Comparison of ENCODE assay signal across 8 cellular contexts in the genomic region with DNA sequence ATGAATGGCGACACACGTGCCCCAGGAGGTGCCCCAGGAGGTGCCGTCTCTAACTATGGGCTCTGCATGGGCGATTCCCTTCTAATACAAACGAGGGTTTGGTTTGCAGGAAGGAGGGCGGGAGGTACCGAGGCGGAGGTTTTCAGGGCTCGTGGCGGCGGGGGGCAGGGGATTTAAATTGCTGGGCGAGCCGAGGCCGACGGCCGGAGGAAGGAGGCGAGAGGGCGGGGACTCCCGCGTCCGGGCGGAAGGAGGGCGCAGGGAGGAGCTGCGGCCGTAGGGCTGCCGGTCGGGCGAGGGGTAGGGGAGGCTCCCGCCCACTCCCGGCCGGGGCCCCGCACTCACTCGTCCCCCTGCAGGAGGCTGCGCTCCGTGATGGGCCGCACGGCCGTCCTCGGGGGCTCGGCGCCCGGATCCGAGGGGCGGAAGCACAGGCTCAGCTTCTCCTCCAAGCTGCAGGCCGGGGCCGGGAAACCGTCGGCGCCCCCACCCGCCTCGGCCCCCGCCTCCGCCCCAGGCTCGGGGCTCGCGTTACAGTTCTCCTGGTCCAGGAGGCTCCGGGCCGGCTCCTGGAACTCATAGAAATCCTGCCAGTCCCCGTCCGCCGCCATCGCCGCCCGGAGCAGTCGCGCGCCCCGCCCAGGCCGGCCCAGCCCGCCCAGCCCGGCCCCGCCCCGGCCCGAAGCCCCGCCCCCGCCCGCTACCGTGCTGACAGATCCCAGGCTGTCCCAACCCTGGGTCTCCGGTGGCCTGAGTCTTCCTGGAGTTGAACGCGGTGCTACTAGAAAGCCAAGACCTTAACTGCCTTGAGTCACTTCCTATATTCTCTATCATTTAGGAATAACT. TPM values are rescaled to one million over a fixed set of nuclear protein-coding genes. Genes with fewer than 3 reads are reported as not detected.
DNase-seq lines count a peak whose midpoint lies in the region; ATAC-seq and TF ChIP-seq lines count a peak whose summit lies in the region.

A gene with protein sequence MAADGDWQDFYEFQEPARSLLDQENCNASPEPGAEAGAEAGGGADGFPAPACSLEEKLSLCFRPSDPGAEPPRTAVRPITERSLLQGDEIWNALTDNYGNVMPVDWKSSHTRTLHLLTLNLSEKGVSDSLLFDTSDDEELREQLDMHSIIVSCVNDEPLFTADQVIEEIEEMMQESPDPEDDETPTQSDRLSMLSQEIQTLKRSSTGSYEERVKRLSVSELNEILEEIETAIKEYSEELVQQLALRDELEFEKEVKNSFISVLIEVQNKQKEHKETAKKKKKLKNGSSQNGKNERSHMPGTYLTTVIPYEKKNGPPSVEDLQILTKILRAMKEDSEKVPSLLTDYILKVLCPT (minus strand): TSS at position 637 of the 846 bp plus-strand sequence. CDS start 26 bp downstream, at position 611.

- intact Hi-C loops in dorsolateral prefrontal cortex (cut with DNase I) = loop anchor here in 1 of 2 donors (5.0 kb wide), 1 partner anchor 240 kb away; a partner anchor contains a TSS

- under 1% methylated on average over 81 of the region's 81 CpGs for WGBS in liver

- CTCF ChIA-PET in BJ (lab: Yijun Ruan, JAX) = interaction anchor here (0.7 kb wide), 1 partner anchor 67 kb away, joined by 3 read pairs; no protein-coding TSS in a partner anchor

- H3K9me3 ChIP-seq in liver (ENCODE audit: control insufficient read depth in 4 of 4, low read length in 3 of 4) = no peaks in the 10 kb centered on the region

- ATAC-seq in HG03354 (IDR thresholded peaks at IDR 0.05; ENCODE audit: poor library complexity, severe bottlenecking, unreplicated experiment) = peak; percentile 99

- POLR2A ChIA-PET in BJ (lab: Charles Lee) = interaction anchor here (0.7 kb wide), 1 partner anchor 69 kb away, joined by 3 read pairs; no protein-coding TSS in a partner anchor

- peak within 1 kb of the TSS in 1 of 2 donors; percentile 5 for H3K9ac ChIP-seq in liver (ENCODE audit: low read depth in 1 of 2, low read length in 2 of 2)

- no peak for TF ChIP-seq CTCF in BJ (IDR thresholded peaks at IDR 0.05; ENCODE audit: insufficient read depth, low read depth, low read length)
- peak in 15 of 56 donors; percentile 5 to 37 (median 20) for TF ChIP-seq CTCF in dorsolateral prefrontal cortex (IDR thresholded peaks at IDR 0.05 in 54 of 56, conservative IDR thresholded peaks at IDR 0.05 in 2 of 56; ENCODE audit: low read depth in 1 of 56, partially characterized antibody in 56 of 56)
- no peak for TF ChIP-seq CTCF in liver (IDR thresholded peaks at IDR 0.05; ENCODE audit: low read depth, low read length, missing input control)

- H3K27me3 ChIP-seq in BJ (ENCODE audit: control insufficient read depth, insufficient read depth, low read length) = no peaks in the 10 kb centered on the region
- no peaks in the 10 kb centered on the region for H3K27me3 ChIP-seq in dorsolateral prefrontal cortex
- no peaks in the 10 kb centered on the region for H3K27me3 ChIP-seq in liver (ENCODE audit: control insufficient read depth in 4 of 4, insufficient read depth in 4 of 4, low read length in 3 of 4)

- peak in 1 of 2 donors; percentile 23 for TF ChIP-seq RAD21 in liver (IDR thresholded peaks at IDR 0.05)

- no peak for DNase-seq in BJ (ENCODE audit: low read depth)
- DNase-seq in NCI-H526 (lab: John Stamatoyannopoulos, UW) = peak; percentile 52 to 90
- DNase-seq in activated CD4-positive, alpha-beta T cell treated with anti-CD3 and anti-CD28 coated beads, Interleukin-2, amount 50 U/mL, for 48 hours = peak; percentile 72 to 78
- DNase-seq in dorsolateral prefrontal cortex = peak; percentile 34 to 80 (median 60)
- DNase-seq in stimulated activated CD4-positive, alpha-beta T cell treated with anti-CD3 and anti-CD28 coated beads, Interleukin-4, amount 100 ng/mL, for 48 hours (ENCODE audit: low read depth in 2 of 2) = peak; percentile 54 to 70

- TF ChIP-seq POLR2A in GM19099 (IDR thresholded peaks at IDR 0.05; ENCODE audit: extremely low read depth, insufficient read length, low read depth) = peak; percentile 67

- H3K36me3 ChIP-seq in BJ (ENCODE audit: control insufficient read depth, insufficient read depth, low read length) = peaks cover 3% of the 10 kb centered on the region; the same call in 1 of the 2 replicates
- no peaks in the 10 kb centered on the region for H3K36me3 ChIP-seq in liver (ENCODE audit: control insufficient read depth in 4 of 4, insufficient read depth in 3 of 4, low read depth in 1 of 4, low read length in 3 of 4)

- H3K27ac ChIP-seq in dorsolateral prefrontal cortex = peak within 1 kb of the TSS; percentile 54 to 98 (median 95)
- H3K27ac ChIP-seq in liver (ENCODE audit: low read depth in 1 of 2, low read length in 2 of 2) = peak within 1 kb of the TSS; percentile 57 to 75

- H3K4me3 ChIP-seq in BJ (ENCODE audit: low read depth, low read length) = peak within 1 kb of the TSS; percentile 87
- peak within 1 kb of the TSS; percentile 57 to 100 (median 97) for H3K4me3 ChIP-seq in dorsolateral prefrontal cortex
- H3K4me3 ChIP-seq in liver (ENCODE audit: low read depth in 1 of 3, low read length in 3 of 3) = peak within 1 kb of the TSS; percentile 66 to 99 (median 69)

- peaks cover 5 to 16% (median 7%) of the 10 kb centered on the region in 4 donors for H3K4me1 ChIP-seq in liver (ENCODE audit: control insufficient read depth in 4 of 4, insufficient read depth in 4 of 4, low read length in 3 of 4)

TF ChIP-seq in liver, 16 proteins besides CTCF, POLR2A, EP300 and RAD21:
- TF ChIP-seq NR2F2 (IDR thresholded peaks at IDR 0.05) (no peak), YY1 (IDR thresholded peaks at IDR 0.05) (peak; percentile 33)
TF ChIP-seq in liver: peak in this region for 1.

RNA-seq across cellular contexts. Expression of the gene that starts here (rescaled TPM):
- 38.3 and 90.0 TPM in 2 replicates for polyA plus RNA-seq in BJ (2011; rRNA removed)
- 16.5 and 18.5 TPM in 2 replicates for polyA minus RNA-seq in BJ (2011; rRNA and poly(A)+ RNA removed)
- total RNA-seq in dorsolateral prefrontal cortex = 100 to 1,000 TPM in 9 of 120 experiments, 10 to 100 TPM in 111; 57.1 to 108 (median 87.8) TPM
- 10 to 100 TPM; 13.8 to 14.5 TPM for total RNA-seq in liver
- 10 to 100 TPM; 11.9 to 16.1 TPM for polyA plus RNA-seq in liver
